Comparison of ENCODE assay signal across 11 cellular contexts in genomic region chr3:29936054-29936453, GRCh38.
DNase-seq lines count a peak whose midpoint lies in the region; ATAC-seq and TF ChIP-seq lines count a peak whose summit lies in the region.
"Had no signal": no experiment of that assay in that cellular context is flagged by ENCODE, and none has a peak within 500 bp of the region (broad histone marks: within the 10 kb centered on the region; RNA-seq: fewer than 3 reads in every experiment).

No MANE protein-coding gene starts in this region.

- DNase-seq in GM12864 (ENCODE audit: low read depth): peak; percentile 7
- DNase-seq in type B pancreatic cell (ENCODE audit: extremely low spot score, unreplicated experiment): no peak
- DNase-seq in A172 (ENCODE audit: low spot score): no peak
- no peak for DNase-seq in mesothelial cell of epicardium (ENCODE audit: low spot score in 2 of 2, unreplicated experiment in 2 of 2)
- DNase-seq in uterus: no peak
- DNase-seq: NCI-H1436, T-helper 17 cell had no signal

- ATAC-seq in GM18907 (IDR thresholded peaks at IDR 0.05; ENCODE audit: unreplicated experiment) (peak; percentile 96), HG02610 (IDR thresholded peaks at IDR 0.05; ENCODE audit: unreplicated experiment) (peak; percentile 95), HG03469 (IDR thresholded peaks at IDR 0.05; ENCODE audit: unreplicated experiment) (peak; percentile 88)
- ATAC-seq: T-helper 17 cell had no signal

- no peaks in the 10 kb centered on the region for H3K4me1 ChIP-seq in uterus

- no peaks in the 10 kb centered on the region for H3K36me3 Mint-ChIP-seq in type B pancreatic cell
- peaks cover 6% of the 10 kb centered on the region for H3K36me3 Mint-ChIP-seq in mesothelial cell of epicardium

- H3K4me1 Mint-ChIP-seq in type B pancreatic cell (ENCODE audit: unreplicated experiment) (peaks cover 30% of the 10 kb centered on the region), mesothelial cell of epicardium (peaks cover 28% of the 10 kb centered on the region)
- H3K4me1 Mint-ChIP-seq: T-helper 17 cell had no signal

- peaks cover 6% of the 10 kb centered on the region for H3K9me3 Mint-ChIP-seq in type B pancreatic cell
- peaks cover 4% of the 10 kb centered on the region for H3K9me3 Mint-ChIP-seq in mesothelial cell of epicardium
- H3K9me3 Mint-ChIP-seq: neural progenitor cell had no signal

- H3K27me3 Mint-ChIP-seq in type B pancreatic cell (no peaks in the 10 kb centered on the region), mesothelial cell of epicardium (ENCODE audit: low read depth) (no peaks in the 10 kb centered on the region)

- no peak overlapping the region for H3K27ac Mint-ChIP-seq in type B pancreatic cell
- H3K27ac Mint-ChIP-seq in mesothelial cell of epicardium: no peak overlapping the region
- H3K27ac Mint-ChIP-seq: neural progenitor cell, T-helper 17 cell had no signal

- intact Hi-C loops in uterus (cut with DNase I; ENCODE audit: low total_unique reads): no loop called here

- no peak for TF ChIP-seq POLR2A in uterus (IDR thresholded peaks at IDR 0.05)

- H3K27ac ChIP-seq in uterus: no peak overlapping the region
- H3K27ac ChIP-seq: neural progenitor cell had no signal

- H3K36me3 ChIP-seq in uterus: no peaks in the 10 kb centered on the region
- H3K36me3 ChIP-seq: neural progenitor cell had no signal

- H3K4me3 Mint-ChIP-seq in type B pancreatic cell (no peak overlapping the region), mesothelial cell of epicardium (no peak overlapping the region)
- H3K4me3 Mint-ChIP-seq: neural progenitor cell, T-helper 17 cell had no signal

- H3K9me3 ChIP-seq in uterus: no peaks in the 10 kb centered on the region

- no peaks in the 10 kb centered on the region for H3K27me3 ChIP-seq in uterus
- H3K27me3 ChIP-seq: neural progenitor cell had no signal

- TF ChIP-seq CTCF in GM12864 (IDR thresholded peaks at IDR 0.05; ENCODE audit: low read depth, low read length, missing control alignments) (no peak), type B pancreatic cell (conservative IDR thresholded peaks at IDR 0.05) (no peak), mesothelial cell of epicardium (IDR thresholded peaks at IDR 0.05; ENCODE audit: unreplicated experiment) (no peak), uterus (IDR thresholded peaks at IDR 0.05) (no peak)

- no peak overlapping the region for H3K4me3 ChIP-seq in GM12864 (ENCODE audit: low read depth, low read length)
- H3K4me3 ChIP-seq in uterus: no peak overlapping the region
- H3K4me3 ChIP-seq: neural progenitor cell had no signal
